20 cellular contexts compared by ENCODE assay signal in genomic region chr1:166174108-166174507, GRCh38. TPM values are rescaled to one million over a fixed set of nuclear protein-coding genes. Genes with fewer than 3 reads are reported as not detected.
DNase-seq lines count a peak whose midpoint lies in the region; ATAC-seq and TF ChIP-seq lines count a peak whose summit lies in the region.
"Had no signal": no experiment of that assay in that cellular context is flagged by ENCODE, and none has a peak within 500 bp of the region (broad histone marks: within the 10 kb centered on the region; RNA-seq: fewer than 3 reads in every experiment).

No MANE protein-coding gene starts in this region.

- H3K27me3 Mint-ChIP-seq in Caco-2 (ENCODE audit: insufficient read depth, unreplicated experiment), result peaks cover 27% of the 10 kb centered on the region

- no peaks in the 10 kb centered on the region for H3K9me3 Mint-ChIP-seq in Caco-2 (ENCODE audit: unreplicated experiment)
- H3K9me3 Mint-ChIP-seq: activated CD8-positive, alpha-beta T cell treated with anti-CD3 and anti-CD28 coated beads for 36 hours; activated naive CD4-positive, alpha-beta T cell treated with anti-CD3 and anti-CD28 coated beads for 36 hours; activated T-cell treated with anti-CD3 and anti-CD28 coated beads, Interleukin-2, amount 50 U/mL, for 24 hours; CD8-positive, alpha-beta T cell; neural progenitor cell; type B pancreatic cell had no signal

- 79% methylated on average over 4 of the region's 4 CpGs for WGBS in sigmoid colon, 2 donors

- TF ChIP-seq EP300 in sigmoid colon (IDR thresholded peaks at IDR 0.05), result no peak

- H3K27ac ChIP-seq in PC-3 (ENCODE audit: low read length) (no peak overlapping the region), cardiac muscle cell (no peak overlapping the region), sigmoid colon (no peak overlapping the region)
- H3K27ac ChIP-seq: neural progenitor cell, RWPE1, VCaP had no signal

- no peak overlapping the region for H3K27ac Mint-ChIP-seq in Caco-2 (ENCODE audit: unreplicated experiment)
- H3K27ac Mint-ChIP-seq: activated CD8-positive, alpha-beta T cell treated with anti-CD3 and anti-CD28 coated beads for 36 hours; activated naive CD4-positive, alpha-beta T cell treated with anti-CD3 and anti-CD28 coated beads for 36 hours; activated T-cell treated with anti-CD3 and anti-CD28 coated beads, Interleukin-2, amount 50 U/mL, for 24 hours; CD8-positive, alpha-beta T cell; neural progenitor cell; type B pancreatic cell had no signal

- no peak for TF ChIP-seq POLR2A in sigmoid colon (IDR thresholded peaks at IDR 0.05)

- H2AFZ ChIP-seq in PC-3 (ENCODE audit: low read length), result no peak overlapping the region
- H2AFZ ChIP-seq: neural progenitor cell had no signal

- no peaks in the 10 kb centered on the region for H3K36me3 Mint-ChIP-seq in Caco-2 (ENCODE audit: insufficient read depth, unreplicated experiment)
- H3K36me3 Mint-ChIP-seq: CD8-positive, alpha-beta T cell; neural progenitor cell; type B pancreatic cell had no signal

- H3K4me1 Mint-ChIP-seq in Caco-2 (ENCODE audit: low read depth, unreplicated experiment), result no peaks in the 10 kb centered on the region
- H3K4me1 Mint-ChIP-seq: neural progenitor cell had no signal

- intact Hi-C loops in Right ventricle myocardium superior (cut with DNase I) (no loop called here), cardiac septum (cut with DNase I) (no loop called here), PC-3 (cut with micrococcal nuclease) (no loop called here), sigmoid colon (cut with DNase I) (no loop called here), Caco-2 (cut with micrococcal nuclease; ENCODE audit: unreplicated experiment) (no loop called here)

- TF ChIP-seq CTCF in PC-3 (conservative IDR thresholded peaks at IDR 0.05; ENCODE audit: low read depth, low read length) (no peak), cardiac muscle cell (IDR thresholded peaks at IDR 0.05; ENCODE audit: low read depth, low read length) (no peak), sigmoid colon (IDR thresholded peaks at IDR 0.05) (no peak), Caco-2 (IDR thresholded peaks at IDR 0.05; ENCODE audit: insufficient read depth in 1 of 2, low read depth in 1 of 2, low read length in 1 of 2, severe bottlenecking in 1 of 2, unreplicated experiment in 1 of 2) (no peak)

- CTCF ChIA-PET in PC-3 (lab: Charles Lee), result no interaction called here
- CTCF ChIA-PET in Caco-2 (lab: Charles Lee), result no interaction called here

- H3K9me2 ChIP-seq in PC-3 (replicated peaks; ENCODE audit: low read length), result no peaks in the 10 kb centered on the region

- H3K4me3 Mint-ChIP-seq in Caco-2 (ENCODE audit: unreplicated experiment), result no peak overlapping the region
- H3K4me3 Mint-ChIP-seq: activated CD8-positive, alpha-beta T cell treated with anti-CD3 and anti-CD28 coated beads for 36 hours; activated naive CD4-positive, alpha-beta T cell treated with anti-CD3 and anti-CD28 coated beads for 36 hours; activated T-cell treated with anti-CD3 and anti-CD28 coated beads, Interleukin-2, amount 50 U/mL, for 24 hours; CD8-positive, alpha-beta T cell; neural progenitor cell; type B pancreatic cell had no signal

- H3F3A ChIP-seq in PC-3 (ENCODE audit: low read length, unreplicated experiment), result no peaks in the 10 kb centered on the region

- no peaks in the 10 kb centered on the region for H3K4me1 ChIP-seq in PC-3 (ENCODE audit: insufficient read depth, low read length)
- no peaks in the 10 kb centered on the region for H3K4me1 ChIP-seq in cardiac muscle cell (ENCODE audit: low read depth)
- H3K4me1 ChIP-seq in sigmoid colon, result no peaks in the 10 kb centered on the region
- no peaks in the 10 kb centered on the region for H3K4me1 ChIP-seq in Caco-2
- H3K4me1 ChIP-seq: neural progenitor cell had no signal

- H3K4me3 ChIP-seq in PC-3 (ENCODE audit: low read length) (no peak overlapping the region), cardiac muscle cell (no peak overlapping the region), sigmoid colon (no peak overlapping the region), Caco-2 (ENCODE audit: low read depth, low read length) (no peak overlapping the region)
- H3K4me3 ChIP-seq: neural progenitor cell had no signal

- no peaks in the 10 kb centered on the region for H3K79me2 ChIP-seq in PC-3 (ENCODE audit: low read length)

- H3K9me3 ChIP-seq in PC-3 (ENCODE audit: low read length), result 0 out of 2 replicates have a peak, but pooled peaks cover 3% of the 10 kb centered on the region
- no peaks in the 10 kb centered on the region for H3K9me3 ChIP-seq in cardiac muscle cell (ENCODE audit: low read depth)
- no peaks in the 10 kb centered on the region for H3K9me3 ChIP-seq in sigmoid colon
- H3K9me3 ChIP-seq in Caco-2, result no peaks in the 10 kb centered on the region

- peak; percentile 89 for DNase-seq in Right ventricle myocardium superior
- DNase-seq in cardiac septum (ENCODE audit: low spot score), result no peak
- peak; percentile 14 for DNase-seq in PC-3
- DNase-seq in cardiac muscle cell (ENCODE audit: low read depth in 1 of 2, low spot score in 1 of 2), result peak; percentile 12 to 17
- no peak for DNase-seq in sigmoid colon
- DNase-seq in Caco-2, result no peak
- DNase-seq in pons (ENCODE audit: low spot score), result no peak
- DNase-seq: activated CD8-positive, alpha-beta T cell treated with anti-CD3 and anti-CD28 coated beads for 36 hours; activated naive CD4-positive, alpha-beta T cell treated with anti-CD3 and anti-CD28 coated beads for 36 hours; activated T-cell treated with anti-CD3 and anti-CD28 coated beads, Interleukin-2, amount 50 U/mL, for 24 hours; CD8-positive, alpha-beta T cell; NCI-H2107; stimulated activated naive CD4-positive, alpha-beta T cell treated with Interleukin-2 at 50 U/mL for 16 hours; T-helper 1 cell had no signal

- no peak overlapping the region for H3K4me2 ChIP-seq in PC-3 (ENCODE audit: low read length)
- H3K4me2 ChIP-seq: neural progenitor cell had no signal

- no TSS peak for BruUV-seq in PC-3 (replicated peaks; lab: Mats Ljungman, UMichigan)
- BruUV-seq in Caco-2 (replicated peaks; lab: Mats Ljungman, UMichigan), result no TSS peak

- POLR2A ChIA-PET in PC-3 (lab: Charles Lee; ENCODE audit: unreplicated experiment), result no interaction called here
- POLR2A ChIA-PET in Caco-2 (lab: Charles Lee), result no interaction called here

- no peak overlapping the region for H3K9ac ChIP-seq in PC-3 (ENCODE audit: low read length)
- H3K9ac ChIP-seq: neural progenitor cell had no signal

- no peaks in the 10 kb centered on the region for H4K20me1 ChIP-seq in PC-3 (ENCODE audit: low read length)

- no peaks in the 10 kb centered on the region for H3K27me3 ChIP-seq in PC-3 (ENCODE audit: low read length)
- H3K27me3 ChIP-seq in cardiac muscle cell, result peaks cover 4% of the 10 kb centered on the region
- H3K27me3 ChIP-seq in sigmoid colon, result no peaks in the 10 kb centered on the region
- H3K27me3 ChIP-seq in Caco-2 (replicated peaks; ENCODE audit: control insufficient read depth, insufficient read depth, low read length), result no peaks in the 10 kb centered on the region; the same call in 1 of the 2 replicates

- peak; percentile 89 for ATAC-seq in Right ventricle myocardium superior (ENCODE audit: poor library complexity)
- no peak for ATAC-seq in PC-3
- ATAC-seq in HG03139 (IDR thresholded peaks at IDR 0.05; ENCODE audit: unreplicated experiment), result no peak
- ATAC-seq: activated CD8-positive, alpha-beta T cell treated with anti-CD3 and anti-CD28 coated beads for 36 hours; CD8-positive, alpha-beta T cell; left colon had no signal

- H3K36me3 ChIP-seq in PC-3 (ENCODE audit: low read depth, low read length) (no peaks in the 10 kb centered on the region), cardiac muscle cell (no peaks in the 10 kb centered on the region), sigmoid colon (no peaks in the 10 kb centered on the region), Caco-2 (ENCODE audit: control insufficient read depth, insufficient read depth, low read length) (no peaks in the 10 kb centered on the region)
- H3K36me3 ChIP-seq: neural progenitor cell had no signal

RNA-seq across cellular contexts. Expression of gene FAM78B, which starts 7.3 kb away (rescaled TPM):
- total RNA-seq in Right ventricle myocardium superior, result 4.2 TPM
- 2.7 TPM for total RNA-seq in cardiac septum
- 0.12 and 0.26 TPM in 2 replicates for total RNA-seq in PC-3 (2014; rRNA removed)
- total RNA-seq in cardiac muscle cell, result 0.06 and 0.32 TPM in 2 replicates
- 0.57 TPM in 1 of 2 replicates, not detected in the other for polyA plus RNA-seq in cardiac muscle cell
- 1 to 10 TPM; 2.0 to 5.4 (median 3.1) TPM for total RNA-seq in sigmoid colon
- polyA plus RNA-seq in sigmoid colon, result under 1 TPM; 0.23 to 0.87 (median 0.60) TPM
- 0.21 TPM in 1 of 2 replicates, not detected in the other for total RNA-seq in Caco-2 (2022)
- total RNA-seq: CD8-positive, alpha-beta T cell had no signal

Comparison
In these comparisons a context has a peak if more than half of its experiments do, and no peak if none do; other contexts are left out.
1. DNase-seq: peak in Right ventricle myocardium superior (single experiment), PC-3 (single experiment) and cardiac muscle cell (2 of 2); none in cardiac septum (single experiment), sigmoid colon (single experiment), Caco-2 (0 of 2) and pons (single experiment).